ENCODE assay signal across 8 cellular contexts in the genomic region with DNA sequence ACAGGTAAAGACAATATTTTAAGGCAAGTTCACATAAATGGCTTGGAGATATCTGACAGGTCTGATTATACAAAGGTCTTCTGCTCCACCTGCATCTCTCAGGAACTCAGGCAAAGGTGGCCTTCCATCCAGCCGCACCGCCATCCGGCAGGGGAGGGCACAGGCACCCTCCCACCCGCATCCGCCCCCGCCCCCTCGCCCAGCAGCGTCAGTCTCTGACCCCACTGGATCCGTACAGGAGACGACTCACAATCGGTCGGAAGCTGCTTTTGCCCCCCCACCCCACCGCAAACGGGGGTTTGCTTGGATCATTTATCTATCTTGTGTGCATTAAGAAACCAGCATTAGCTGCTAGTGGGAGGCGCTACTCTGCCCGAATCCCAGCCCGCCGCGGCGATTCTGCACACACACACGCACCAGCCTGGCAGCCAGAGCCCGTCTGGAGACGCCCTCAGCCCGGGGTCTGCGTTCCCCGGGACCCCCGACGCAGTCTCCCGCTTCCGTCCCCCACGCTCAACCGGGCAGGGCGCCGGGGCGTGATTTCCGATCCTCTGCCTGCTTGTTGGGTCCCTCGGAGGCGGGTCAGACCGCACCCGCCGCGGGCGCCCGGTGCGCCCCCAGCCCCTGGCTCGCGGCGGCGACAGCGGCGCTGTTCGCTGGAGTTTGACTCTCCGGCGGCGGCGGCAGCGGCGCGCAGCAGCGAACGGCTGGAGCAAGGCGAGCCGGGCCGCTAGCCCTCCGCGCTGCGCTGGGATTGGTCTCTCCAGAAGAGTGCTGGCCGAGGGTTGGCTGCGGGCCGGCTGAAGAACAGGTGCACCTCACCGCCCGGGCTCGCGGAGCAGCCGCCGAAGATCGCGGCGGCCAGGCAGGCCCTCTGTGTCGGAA. TPM values are rescaled to one million over a fixed set of nuclear protein-coding genes. Genes with fewer than 3 reads are reported as not detected.
DNase-seq lines count a peak whose midpoint lies in the region; ATAC-seq and TF ChIP-seq lines count a peak whose summit lies in the region.

No MANE protein-coding gene starts in this region.

- no CpG with 5 or more reads among the region's 80 CpGs for WGBS in neuronal stem cell (ENCODE audit: extremely low coverage in 2 of 2, insufficient read length in 2 of 2, insufficient replicate concordance in 1 of 2), 2 donors

- peak overlapping the region; percentile 76 for H3K4me2 ChIP-seq in neuronal stem cell (ENCODE audit: insufficient read depth, low read length, poor library complexity, severe bottlenecking)

- peak overlapping the region; percentile 68 for H3K18ac ChIP-seq in neuronal stem cell (ENCODE audit: low read length)

- DNase-seq in DMS 273 (lab: John Stamatoyannopoulos, UW; ENCODE audit: unreplicated experiment) = peak; percentile 82
- DNase-seq in DMS 273 treated with DMSO at 0.1 percent for 48 hours (lab: John Stamatoyannopoulos, UW) = no peak
- DNase-seq in Peyer's patch = peak in 1 of 3 donors; percentile 47
- DNase-seq in fibroblast of pulmonary artery (ENCODE audit: low read depth) = peak; percentile 73
- DNase-seq in neuronal stem cell (ENCODE audit: low spot score) = peak; percentile 85
- no peak for DNase-seq in activated CD4-positive, alpha-beta T cell treated with anti-CD3 and anti-CD28 coated beads, Interleukin-2, amount 10 ng/mL, durations not matched to agents 24 days and 14 days
- no peak for DNase-seq in medulla oblongata (ENCODE audit: extremely low spot score)

- H2BK12ac ChIP-seq in neuronal stem cell (ENCODE audit: low read length) = no peak overlapping the region

- no peak overlapping the region for H3K9ac ChIP-seq in neuronal stem cell (ENCODE audit: low read depth, low read length, poor library complexity)

- no peaks in the 10 kb centered on the region for H3K36me3 Mint-ChIP-seq in activated CD4-positive, alpha-beta T cell treated with anti-CD3 and anti-CD28 coated beads, Interleukin-2, amount 10 ng/mL, durations not matched to agents 24 days and 14 days (ENCODE audit: low read depth)

- no peak for TF ChIP-seq POLR2A in Peyer's patch (IDR thresholded peaks at IDR 0.05)

- H3K27me3 ChIP-seq in Peyer's patch = peaks cover 0 to 17% of the 10 kb centered on the region in 2 donors
- peaks cover 0 to 51% (median 20%) of the 10 kb centered on the region in 3 experiments for H3K27me3 ChIP-seq in neuronal stem cell (ENCODE audit: control insufficient read depth in 3 of 3, insufficient read depth in 3 of 3, low read depth in 1 of 3, low read length in 3 of 3)

- H3K9me3 Mint-ChIP-seq in activated CD4-positive, alpha-beta T cell treated with anti-CD3 and anti-CD28 coated beads, Interleukin-2, amount 10 ng/mL, durations not matched to agents 24 days and 14 days = no peaks in the 10 kb centered on the region

- no peak for ATAC-seq in GM21367 (IDR thresholded peaks at IDR 0.05; ENCODE audit: unreplicated experiment)

- H3K4me1 Mint-ChIP-seq in activated CD4-positive, alpha-beta T cell treated with anti-CD3 and anti-CD28 coated beads, Interleukin-2, amount 10 ng/mL, durations not matched to agents 24 days and 14 days = peaks cover 5% of the 10 kb centered on the region

- peaks cover 0 to 19% (median 0%) of the 10 kb centered on the region in 4 donors for H3K4me1 ChIP-seq in Peyer's patch
- peaks cover 2 to 3% of the 10 kb centered on the region in 2 donors for H3K4me1 ChIP-seq in neuronal stem cell (ENCODE audit: control insufficient read depth in 2 of 2, insufficient read depth in 1 of 2, low read depth in 1 of 2, low read length in 2 of 2)

- H3K14ac ChIP-seq in neuronal stem cell (ENCODE audit: low read length) = no peak overlapping the region

- H3K4me3 ChIP-seq in Peyer's patch = peak overlapping the region in 3 of 4 donors; percentile 20 to 35 (median 29)
- peak overlapping the region; percentile 42 for H3K4me3 ChIP-seq in fibroblast of pulmonary artery (replicated peaks; ENCODE audit: low read depth, low read length)
- H3K4me3 ChIP-seq in neuronal stem cell (ENCODE audit: low read length in 2 of 2) = peak overlapping the region; percentile 71 to 84

- H2BK15ac ChIP-seq in neuronal stem cell (ENCODE audit: low read length) = no peak overlapping the region

- H3K27ac ChIP-seq in Peyer's patch (no peak overlapping the region), neuronal stem cell (replicated peaks; ENCODE audit: low read length) (no peak overlapping the region)

- H3K36me3 ChIP-seq in Peyer's patch = no peaks in the 10 kb centered on the region
- H3K36me3 ChIP-seq in neuronal stem cell (replicated peaks in 1 of 2; ENCODE audit: control insufficient read depth in 2 of 2, insufficient read depth in 2 of 2, low read length in 2 of 2) = no peaks in the 10 kb centered on the region

- peaks cover 50% of the 10 kb centered on the region for H3K27me3 Mint-ChIP-seq in activated CD4-positive, alpha-beta T cell treated with anti-CD3 and anti-CD28 coated beads, Interleukin-2, amount 10 ng/mL, durations not matched to agents 24 days and 14 days

- no peak overlapping the region for H3K27ac Mint-ChIP-seq in activated CD4-positive, alpha-beta T cell treated with anti-CD3 and anti-CD28 coated beads, Interleukin-2, amount 10 ng/mL, durations not matched to agents 24 days and 14 days

- H2AFZ ChIP-seq in neuronal stem cell (ENCODE audit: low read length) = peak overlapping the region; percentile 97

- H3K79me1 ChIP-seq in neuronal stem cell (ENCODE audit: low read depth, low read length) = no peaks in the 10 kb centered on the region

- H2BK120ac ChIP-seq in neuronal stem cell (ENCODE audit: low read depth, low read length) = no peak overlapping the region

- intact Hi-C loops in activated CD4-positive, alpha-beta T cell treated with anti-CD3 and anti-CD28 coated beads, Interleukin-2, amount 10 ng/mL, durations not matched to agents 24 days and 14 days (cut with micrococcal nuclease) = no loop called here

- no peak overlapping the region for H2AK5ac ChIP-seq in neuronal stem cell (ENCODE audit: low read depth, low read length)

- H4K91ac ChIP-seq in neuronal stem cell (ENCODE audit: low read depth, low read length, poor library complexity) = no peak overlapping the region

- no peak overlapping the region for H2BK5ac ChIP-seq in neuronal stem cell (ENCODE audit: low read length)

- no peak overlapping the region for H3K23ac ChIP-seq in neuronal stem cell (ENCODE audit: low read depth, low read length, poor library complexity)

- no peak overlapping the region for H3K4me3 Mint-ChIP-seq in activated CD4-positive, alpha-beta T cell treated with anti-CD3 and anti-CD28 coated beads, Interleukin-2, amount 10 ng/mL, durations not matched to agents 24 days and 14 days

- TF ChIP-seq CTCF in Peyer's patch (IDR thresholded peaks at IDR 0.05) (no peak), fibroblast of pulmonary artery (IDR thresholded peaks at IDR 0.05; ENCODE audit: low read length, missing control alignments) (no peak)

- H3K9me3 ChIP-seq in Peyer's patch (peaks cover 0 to 4% (median 0%) of the 10 kb centered on the region in 4 donors), neuronal stem cell (replicated peaks in 1 of 2; ENCODE audit: control insufficient read depth in 2 of 2, insufficient read depth in 1 of 2, low read depth in 1 of 2, low read length in 2 of 2) (no peaks in the 10 kb centered on the region)

- H4K8ac ChIP-seq in neuronal stem cell (ENCODE audit: low read depth, low read length) = no peak overlapping the region

- no peak overlapping the region for H3K4ac ChIP-seq in neuronal stem cell (ENCODE audit: low read length)

RNA-seq across cellular contexts. Expression of a gene that starts 0.8 kb away (rescaled TPM):
- total RNA-seq in Peyer's patch = not detected
- polyA plus RNA-seq in neuronal stem cell (2013, experiment 1 of 2) = 2.5 TPM
- polyA plus RNA-seq in neuronal stem cell (2013, experiment 2 of 2) = 2.5 TPM
- total RNA-seq in activated CD4-positive, alpha-beta T cell treated with anti-CD3 and anti-CD28 coated beads, Interleukin-2, amount 10 ng/mL, durations not matched to agents 24 days and 14 days = not detected in 2 replicates

Comparison
In these comparisons a context has a peak if more than half of its experiments do, and no peak if none do; other contexts are left out.
1. DNase-seq: peak in DMS 273 (single experiment), fibroblast of pulmonary artery (single experiment) and neuronal stem cell (single experiment); none in DMS 273 treated with DMSO at 0.1 percent for 48 hours (single experiment), activated CD4-positive, alpha-beta T cell treated with anti-CD3 and anti-CD28 coated beads, Interleukin-2, amount 10 ng/mL, durations not matched to agents 24 days and 14 days (single experiment) and medulla oblongata (single experiment).
2. Peak in every context shown above with its lines, with median percentiles within 50 percentile points of each other: H3K4me3 ChIP-seq.